8 cellular contexts compared by ENCODE assay signal in the genomic region with DNA sequence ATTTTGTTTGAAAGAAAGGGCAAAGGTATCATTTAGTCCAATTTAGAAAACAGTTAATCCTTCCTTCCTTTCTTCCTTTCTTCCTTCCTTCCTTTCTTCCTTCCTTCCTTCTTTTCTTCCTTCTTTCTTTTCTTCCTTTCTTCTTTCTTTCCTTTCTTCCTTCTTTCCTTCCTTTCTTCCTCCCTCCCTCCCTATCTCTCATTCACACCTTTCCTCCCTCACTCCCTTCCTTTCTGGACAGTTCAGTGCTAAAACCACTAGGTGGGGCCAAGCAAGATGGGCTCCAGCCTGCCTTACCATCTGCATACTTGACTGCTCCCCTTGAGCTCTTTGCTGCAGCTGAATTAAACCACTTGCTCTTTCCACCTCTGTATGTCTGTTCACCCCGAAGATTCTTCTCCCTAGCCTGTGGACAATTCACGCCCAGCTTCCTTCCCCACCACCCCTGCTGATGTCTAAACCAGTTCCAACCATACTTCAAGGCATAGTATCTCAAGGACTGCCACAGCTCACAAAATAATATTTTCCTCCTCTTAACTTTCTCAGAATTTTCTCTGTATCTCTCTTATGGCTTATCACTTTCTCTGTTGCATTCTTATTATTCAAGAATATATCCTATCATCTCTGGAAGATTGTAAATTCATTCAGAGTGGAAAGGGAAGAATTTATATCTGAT.
DNase-seq lines count a peak whose midpoint lies in the region; ATAC-seq and TF ChIP-seq lines count a peak whose summit lies in the region.

No MANE protein-coding gene starts in this region.

- no peaks in the 10 kb centered on the region for H3K4me1 ChIP-seq in testis

- H3K4me3 Mint-ChIP-seq in activated T-helper 1 cell treated with anti-CD3 and anti-CD28 coated beads, Interleukin-12 subunit alpha, Interleukin-12 subunit beta, Interleukin-2, Interleukin-4 antibody, amounts not matched to agents 30 ng/mL and 10 ng/mL and 1 ng/mL, durations not matched to agents 14 hours and 24 hours and 36 hours, result no peak overlapping the region

- H3K9me3 ChIP-seq in MG63 (no peaks in the 10 kb centered on the region), testis (no peaks in the 10 kb centered on the region)

- H3K27ac Mint-ChIP-seq in activated T-helper 1 cell treated with anti-CD3 and anti-CD28 coated beads, Interleukin-12 subunit alpha, Interleukin-12 subunit beta, Interleukin-2, Interleukin-4 antibody, amounts not matched to agents 30 ng/mL and 10 ng/mL and 1 ng/mL, durations not matched to agents 14 hours and 24 hours and 36 hours, result no peak overlapping the region

- no peak overlapping the region for H3K4me3 ChIP-seq in MG63
- H3K4me3 ChIP-seq in dorsolateral prefrontal cortex, result no peak overlapping the region
- no peak overlapping the region for H3K4me3 ChIP-seq in testis

- TF ChIP-seq POLR2A in testis (IDR thresholded peaks at IDR 0.05), result no peak

- H3K36me3 ChIP-seq in MG63 (no peaks in the 10 kb centered on the region), testis (ENCODE audit: low read depth, missing control alignments) (no peaks in the 10 kb centered on the region)

- TF ChIP-seq CTCF in dorsolateral prefrontal cortex (IDR thresholded peaks at IDR 0.05 in 54 of 56, conservative IDR thresholded peaks at IDR 0.05 in 2 of 56; ENCODE audit: low read depth in 1 of 56, partially characterized antibody in 56 of 56) (peak in 29 of 56 donors; percentile 6 to 42 (median 21)), testis (IDR thresholded peaks at IDR 0.05) (peak in 1 of 3 experiments; percentile 23)

- H3K27me3 ChIP-seq in MG63 (no peaks in the 10 kb centered on the region), dorsolateral prefrontal cortex (no peaks in the 10 kb centered on the region), testis (no peaks in the 10 kb centered on the region)

- 39 to 55% methylated on average over 2 of the region's 2 CpGs for WGBS in testis, 2 donors

- no peaks in the 10 kb centered on the region for H3K36me3 Mint-ChIP-seq in activated T-helper 1 cell treated with anti-CD3 and anti-CD28 coated beads, Interleukin-12 subunit alpha, Interleukin-12 subunit beta, Interleukin-2, Interleukin-4 antibody, amounts not matched to agents 30 ng/mL and 10 ng/mL and 1 ng/mL, durations not matched to agents 14 hours and 24 hours and 36 hours (ENCODE audit: low read depth)

- H3K27ac ChIP-seq in dorsolateral prefrontal cortex, result no peak overlapping the region
- H3K27ac ChIP-seq in testis, result no peak overlapping the region

- peak; percentile 85 for ATAC-seq in GM18907 (IDR thresholded peaks at IDR 0.05; ENCODE audit: unreplicated experiment)

- H3K4me1 Mint-ChIP-seq in activated T-helper 1 cell treated with anti-CD3 and anti-CD28 coated beads, Interleukin-12 subunit alpha, Interleukin-12 subunit beta, Interleukin-2, Interleukin-4 antibody, amounts not matched to agents 30 ng/mL and 10 ng/mL and 1 ng/mL, durations not matched to agents 14 hours and 24 hours and 36 hours (ENCODE audit: low read depth), result peaks cover 5% of the 10 kb centered on the region

- intact Hi-C loops in dorsolateral prefrontal cortex (cut with DNase I), result no loop called here
- intact Hi-C loops in testis (cut with DNase I; ENCODE audit: low total_unique reads), result no loop called here
- intact Hi-C loops in activated T-helper 1 cell treated with anti-CD3 and anti-CD28 coated beads, Interleukin-12 subunit alpha, Interleukin-12 subunit beta, Interleukin-2, Interleukin-4 antibody, amounts not matched to agents 30 ng/mL and 10 ng/mL and 1 ng/mL, durations not matched to agents 14 hours and 24 hours and 36 hours (cut with micrococcal nuclease), result no loop called here

- peak; percentile 25 for DNase-seq in Ammon's horn (ENCODE audit: low spot score)
- peak; percentile 4 for DNase-seq in MG63
- DNase-seq in dorsolateral prefrontal cortex, result no peak
- DNase-seq in testis, result peak; percentile 23
- no peak for DNase-seq in stimulated activated CD4-positive, alpha-beta T cell treated with anti-CD3 and anti-CD28 coated beads, Interleukin-2, amount 100 ng/mL, for 48 hours
- DNase-seq in ureter (ENCODE audit: low spot score), result no peak
- DNase-seq in activated T-helper 1 cell treated with anti-CD3 and anti-CD28 coated beads, Interleukin-12 subunit alpha, Interleukin-12 subunit beta, Interleukin-2, Interleukin-4 antibody, amounts not matched to agents 30 ng/mL and 10 ng/mL and 1 ng/mL, durations not matched to agents 14 hours and 24 hours and 36 hours (ENCODE audit: low spot score), result no peak

- H3K9me3 Mint-ChIP-seq in activated T-helper 1 cell treated with anti-CD3 and anti-CD28 coated beads, Interleukin-12 subunit alpha, Interleukin-12 subunit beta, Interleukin-2, Interleukin-4 antibody, amounts not matched to agents 30 ng/mL and 10 ng/mL and 1 ng/mL, durations not matched to agents 14 hours and 24 hours and 36 hours, result no peaks in the 10 kb centered on the region

- no peaks in the 10 kb centered on the region for H3K27me3 Mint-ChIP-seq in activated T-helper 1 cell treated with anti-CD3 and anti-CD28 coated beads, Interleukin-12 subunit alpha, Interleukin-12 subunit beta, Interleukin-2, Interleukin-4 antibody, amounts not matched to agents 30 ng/mL and 10 ng/mL and 1 ng/mL, durations not matched to agents 14 hours and 24 hours and 36 hours (ENCODE audit: insufficient read depth)

Comparison
In these comparisons a context has a peak if more than half of its experiments do, and no peak if none do; other contexts are left out.
1. DNase-seq: peak in Ammon's horn (single experiment), MG63 (single experiment) and testis (single experiment); none in dorsolateral prefrontal cortex (0 of 10), stimulated activated CD4-positive, alpha-beta T cell treated with anti-CD3 and anti-CD28 coated beads, Interleukin-2, amount 100 ng/mL, for 48 hours (0 of 2), ureter (single experiment) and activated T-helper 1 cell treated with anti-CD3 and anti-CD28 coated beads, Interleukin-12 subunit alpha, Interleukin-12 subunit beta, Interleukin-2, Interleukin-4 antibody, amounts not matched to agents 30 ng/mL and 10 ng/mL and 1 ng/mL, durations not matched to agents 14 hours and 24 hours and 36 hours (single experiment).